Comparison of ENCODE assay signal across 8 cellular contexts in the genomic region with DNA sequence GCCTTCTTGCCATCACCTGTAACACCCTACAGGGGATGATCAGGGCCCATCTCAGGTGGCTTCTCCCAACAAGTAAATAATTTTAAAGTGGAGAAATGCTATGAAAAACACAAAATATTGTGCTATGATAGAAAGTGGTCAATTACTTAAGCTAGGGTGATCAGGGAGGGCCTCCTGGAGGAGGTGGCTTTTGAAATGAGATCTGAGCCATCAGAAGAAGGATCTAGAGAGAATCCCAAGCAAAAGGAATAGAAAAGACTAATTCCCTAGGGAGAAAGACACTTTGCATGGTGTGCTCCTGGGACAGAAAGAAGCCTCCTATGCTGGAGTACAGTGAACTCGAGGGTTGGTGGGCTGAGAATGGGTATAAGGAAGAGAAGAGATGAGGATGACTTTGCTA.
"Had no signal": no experiment of that assay in that cellular context is flagged by ENCODE, and none has a peak within 500 bp of the region (broad histone marks: within the 10 kb centered on the region; RNA-seq: fewer than 3 reads in every experiment).

No MANE protein-coding gene starts in this region.

- DNase-seq: GDM1, GF-D8 had no signal

- FAIRE-seq: G401.6, GM12878, GM12891, GM12892, GM18507, GM19239 had no signal

- ATAC-seq: GM12878 had no signal

- H3K4me3 ChIP-seq: GM12878 had no signal
